Comparison of ENCODE assay signal across 13 cellular contexts in genomic region chr16:10870808-10871156, GRCh38. TPM values are rescaled to one million over a fixed set of nuclear protein-coding genes. Genes with fewer than 3 reads are reported as not detected.
DNase-seq lines count a peak whose midpoint lies in the region; ATAC-seq and TF ChIP-seq lines count a peak whose summit lies in the region.
"Had no signal": no experiment of that assay in that cellular context is flagged by ENCODE, and none has a peak within 500 bp of the region (broad histone marks: within the 10 kb centered on the region; RNA-seq: fewer than 3 reads in every experiment).

No MANE protein-coding gene starts in this region.

- H3K9me3 Mint-ChIP-seq in activated T-helper 17 cell treated with anti-CD3 and anti-CD28 coated beads, Interleukin-2, amount 50 U/mL, for 72 hours = no peaks in the 10 kb centered on the region
- H3K9me3 Mint-ChIP-seq in natural killer cell = no peaks in the 10 kb centered on the region
- H3K9me3 Mint-ChIP-seq: naive thymus-derived CD8-positive, alpha-beta T cell had no signal

- ATAC-seq in right cardiac atrium (no peak), left ventricle myocardium superior (no peak), natural killer cell (peak in 2 of 3 donors; percentile 11 to 19)
- peak; percentile 1 for ATAC-seq in activated T-helper 17 cell treated with anti-CD3 and anti-CD28 coated beads, Interleukin-2, amount 50 U/mL, for 72 hours (replicated peaks)

- H3K36me3 Mint-ChIP-seq in activated T-helper 17 cell treated with anti-CD3 and anti-CD28 coated beads, Interleukin-2, amount 50 U/mL, for 72 hours (ENCODE audit: low read depth) = no peaks in the 10 kb centered on the region
- H3K36me3 Mint-ChIP-seq in natural killer cell = no peaks in the 10 kb centered on the region
- H3K36me3 Mint-ChIP-seq: naive thymus-derived CD8-positive, alpha-beta T cell had no signal

- H3K4me3 Mint-ChIP-seq in activated T-helper 17 cell treated with anti-CD3 and anti-CD28 coated beads, Interleukin-2, amount 50 U/mL, for 72 hours = peak overlapping the region; percentile 69
- peak overlapping the region; percentile 21 for H3K4me3 Mint-ChIP-seq in natural killer cell

- no peak for DNase-seq in right cardiac atrium
- DNase-seq in left ventricle myocardium superior = no peak
- DNase-seq in natural killer cell = no peak
- no peak for DNase-seq in ascending aorta (ENCODE audit: low spot score in 2 of 2)
- no peak for DNase-seq in NCI-H2081 (lab: John Stamatoyannopoulos, UW)
- no peak for DNase-seq in NCI-H2196 (lab: John Stamatoyannopoulos, UW; ENCODE audit: unreplicated experiment)
- no peak for DNase-seq in activated CD4-positive, CD25-positive, alpha-beta regulatory T cell treated with anti-CD3 and anti-CD28 coated beads, Interleukin-2, amount 50 U/mL, for 72 hours
- DNase-seq: naive thymus-derived CD8-positive, alpha-beta T cell; NCI-H510A treated with DMSO at 0.1 percent for 48 hours had no signal

- no peaks in the 10 kb centered on the region for H3K9me3 ChIP-seq in right cardiac atrium (ENCODE audit: control insufficient read depth, low read length)
- H3K9me3 ChIP-seq in ascending aorta = no peaks in the 10 kb centered on the region

- H3K4me1 ChIP-seq in right cardiac atrium (ENCODE audit: control insufficient read depth, insufficient read depth, low read length) = peaks cover 7% of the 10 kb centered on the region
- no peaks in the 10 kb centered on the region for H3K4me1 ChIP-seq in ascending aorta

- no peak for TF ChIP-seq CTCF in natural killer cell (IDR thresholded peaks at IDR 0.05)
- no peak for TF ChIP-seq CTCF in ascending aorta (IDR thresholded peaks at IDR 0.05)

- peak overlapping the region; percentile 8 for H3K27ac ChIP-seq in right cardiac atrium (ENCODE audit: low read length)
- H3K27ac ChIP-seq in ascending aorta = peak overlapping the region in 1 of 2 donors; percentile 39
- H3K27ac ChIP-seq: brain microvascular endothelial cell had no signal

- 81% methylated on average over 5 of the region's 5 CpGs for WGBS in right cardiac atrium

- H3K36me3 ChIP-seq in ascending aorta = no peaks in the 10 kb centered on the region
- H3K36me3 ChIP-seq: brain microvascular endothelial cell had no signal

- H3K4me1 Mint-ChIP-seq in activated T-helper 17 cell treated with anti-CD3 and anti-CD28 coated beads, Interleukin-2, amount 50 U/mL, for 72 hours = peaks cover 54% of the 10 kb centered on the region
- peaks cover 53 to 60% of the 10 kb centered on the region in 2 donors for H3K4me1 Mint-ChIP-seq in natural killer cell

- H3K27me3 ChIP-seq in right cardiac atrium (ENCODE audit: control insufficient read depth, insufficient read depth) = no peaks in the 10 kb centered on the region
- no peaks in the 10 kb centered on the region for H3K27me3 ChIP-seq in ascending aorta
- H3K27me3 ChIP-seq: brain microvascular endothelial cell had no signal

- peaks cover 33% of the 10 kb centered on the region for H3K27me3 Mint-ChIP-seq in activated T-helper 17 cell treated with anti-CD3 and anti-CD28 coated beads, Interleukin-2, amount 50 U/mL, for 72 hours
- H3K27me3 Mint-ChIP-seq in natural killer cell (ENCODE audit: low read depth in 2 of 2) = peaks cover 0 to 13% of the 10 kb centered on the region in 2 donors

- H3K4me3 ChIP-seq in right cardiac atrium (ENCODE audit: low read length) (no peak overlapping the region), ascending aorta (no peak overlapping the region)

- intact Hi-C loops in right cardiac atrium (cut with DNase I) = no loop called here
- intact Hi-C loops in left ventricle myocardium superior (cut with micrococcal nuclease) = no loop called here
- intact Hi-C loops in natural killer cell (cut with micrococcal nuclease) = loop anchor here (10.0 kb wide), 1 partner anchor 364 kb away; no protein-coding TSS in a partner anchor
- intact Hi-C loops in ascending aorta (cut with DNase I) = no loop called here

- peak overlapping the region; percentile 91 for H3K27ac Mint-ChIP-seq in activated T-helper 17 cell treated with anti-CD3 and anti-CD28 coated beads, Interleukin-2, amount 50 U/mL, for 72 hours
- peak overlapping the region in 1 of 2 donors; percentile 57 for H3K27ac Mint-ChIP-seq in natural killer cell

RNA-seq across cellular contexts. Expression of gene CIITA, which starts 6.2 kb away (rescaled TPM):
- total RNA-seq in right cardiac atrium (1 to 10 TPM; 5.3 to 9.1 (median 7.5) TPM), left ventricle myocardium superior (12.2 TPM), natural killer cell (10 to 100 TPM; 11.5 to 17.7 (median 14.4) TPM), ascending aorta (19.4 TPM)
- 7.3 TPM for polyA plus RNA-seq in right cardiac atrium
- total RNA-seq in activated T-helper 17 cell treated with anti-CD3 and anti-CD28 coated beads, Interleukin-2, amount 50 U/mL, for 72 hours = 10 to 100 TPM in 1 of 2 donors, 1 to 10 TPM in 1; 8.6 to 64.2 TPM
- total RNA-seq: epithelial cell of proximal tubule had no signal
- polyA plus RNA-seq: BJ had no signal

RNA-seq across cellular contexts. Expression of gene TVP23A, which starts 52.2 kb away (rescaled TPM):
- total RNA-seq in right cardiac atrium (1 to 10 TPM; 1.9 to 3.2 (median 2.0) TPM), left ventricle myocardium superior (0.47 TPM), natural killer cell (not detected), ascending aorta (not detected)
- 1.4 TPM for polyA plus RNA-seq in right cardiac atrium
- total RNA-seq in activated T-helper 17 cell treated with anti-CD3 and anti-CD28 coated beads, Interleukin-2, amount 50 U/mL, for 72 hours = under 1 TPM; 0.22 to 0.69 TPM
- total RNA-seq: epithelial cell of proximal tubule; naive thymus-derived CD8-positive, alpha-beta T cell had no signal
- polyA plus RNA-seq: BJ had no signal

Comparison
In these comparisons a context has a peak if more than half of its experiments do, and no peak if none do; other contexts are left out.
1. ATAC-seq: peak in activated T-helper 17 cell treated with anti-CD3 and anti-CD28 coated beads, Interleukin-2, amount 50 U/mL, for 72 hours (single experiment) and natural killer cell (2 of 3); none in right cardiac atrium (0 of 2) and left ventricle myocardium superior (single experiment).